25 cellular contexts compared by ENCODE assay signal in genomic region chr7:30313793-30314192, GRCh38.
"Had no signal": no experiment of that assay in that cellular context is flagged by ENCODE, and none has a peak within 500 bp of the region (broad histone marks: within the 10 kb centered on the region; RNA-seq: fewer than 3 reads in every experiment).

No MANE protein-coding gene starts in this region.

- DNase-seq: activated CD8-positive, alpha-beta memory T cell treated with anti-CD3 and anti-CD28 coated beads, Interleukin-2, amount 10 ng/mL, durations not matched to agents 7 days and 5 days; activated CD8-positive, alpha-beta T cell treated with anti-CD3 and anti-CD28 coated beads, Interleukin-2, amount 10 ng/mL, durations not matched to agents 7 days and 5 days; activated naive CD8-positive, alpha-beta T cell treated with anti-CD3 and anti-CD28 coated beads, Interleukin-2, amount 50 U/mL, for 24 hours; activated T-cell treated with anti-CD3 and anti-CD28 coated beads, Interleukin-2, amount 50 U/mL, for 48 hours; amygdala; central memory CD4-positive, alpha-beta T cell; effector CD4-positive, alpha-beta T cell; esophagus squamous epithelium; foreskin melanocyte; heart right ventricle; stimulated activated naive CD8-positive, alpha-beta T cell treated with anti-CD3 and anti-CD28 coated beads, Interleukin-15, amount 100 ng/mL, for 72 hours; substantia nigra; SW 1271; T1000; thyroid gland; upper lobe of right lung had no signal

- H3K9me3 ChIP-seq: breast epithelium, esophagus squamous epithelium, heart right ventricle, right atrium auricular region, thyroid gland, upper lobe of right lung had no signal

- H2AFZ ChIP-seq: parathyroid adenoma had no signal

- H3K4me1 ChIP-seq: breast epithelium, right atrium auricular region, upper lobe of right lung had no signal

- H3K4me3 Mint-ChIP-seq: activated CD8-positive, alpha-beta memory T cell treated with anti-CD3 and anti-CD28 coated beads, Interleukin-2, amount 10 ng/mL, durations not matched to agents 7 days and 5 days; activated CD8-positive, alpha-beta T cell treated with anti-CD3 and anti-CD28 coated beads, Interleukin-2, amount 10 ng/mL, durations not matched to agents 7 days and 5 days; activated naive CD4-positive, alpha-beta T cell treated with anti-CD3 and anti-CD28 coated beads, Interleukin-2, amount 50 U/mL, for 24 hours; activated naive CD8-positive, alpha-beta T cell treated with anti-CD3 and anti-CD28 coated beads, Interleukin-2, amount 50 U/mL, for 24 hours; dendritic cell treated with granulocyte-macrophage colony-stimulating factor and Interleukin-4, amounts not matched to agents 40 ng/mL and 50 ng/mL, for 4 days; stimulated activated naive CD8-positive, alpha-beta T cell treated with anti-CD3 and anti-CD28 coated beads, Interleukin-15, amount 100 ng/mL, for 72 hours; T-helper 1 cell treated with Interleukin-12 subunit alpha and Interleukin-12 subunit beta and Interleukin-4 antibody, amounts not matched to agents 30 μg/mL and 1 μg/mL, for 36 hours had no signal

- ATAC-seq: activated CD8-positive, alpha-beta memory T cell treated with anti-CD3 and anti-CD28 coated beads, Interleukin-2, amount 10 ng/mL, durations not matched to agents 7 days and 5 days; activated CD8-positive, alpha-beta T cell treated with anti-CD3 and anti-CD28 coated beads, Interleukin-2, amount 10 ng/mL, durations not matched to agents 7 days and 5 days; activated naive CD8-positive, alpha-beta T cell treated with anti-CD3 and anti-CD28 coated beads, Interleukin-2, amount 50 U/mL, for 24 hours; heart right ventricle; stimulated activated naive CD8-positive, alpha-beta T cell treated with anti-CD3 and anti-CD28 coated beads, Interleukin-15, amount 100 ng/mL, for 72 hours; upper lobe of right lung had no signal

- H3K9ac ChIP-seq: parathyroid adenoma had no signal

- H3K27ac ChIP-seq: breast epithelium, epithelial cell of prostate, esophagus squamous epithelium, heart right ventricle, parathyroid adenoma, right atrium auricular region, thyroid gland, upper lobe of right lung had no signal

- H3K27me3 Mint-ChIP-seq: activated CD8-positive, alpha-beta memory T cell treated with anti-CD3 and anti-CD28 coated beads, Interleukin-2, amount 10 ng/mL, durations not matched to agents 7 days and 5 days; activated naive CD4-positive, alpha-beta T cell treated with anti-CD3 and anti-CD28 coated beads, Interleukin-2, amount 50 U/mL, for 24 hours; activated naive CD8-positive, alpha-beta T cell treated with anti-CD3 and anti-CD28 coated beads, Interleukin-2, amount 50 U/mL, for 24 hours; dendritic cell treated with granulocyte-macrophage colony-stimulating factor and Interleukin-4, amounts not matched to agents 40 ng/mL and 50 ng/mL, for 4 days; stimulated activated naive CD8-positive, alpha-beta T cell treated with anti-CD3 and anti-CD28 coated beads, Interleukin-15, amount 100 ng/mL, for 72 hours had no signal

- H3K4me3 ChIP-seq: breast epithelium, esophagus squamous epithelium, heart right ventricle, lung, right atrium auricular region, thyroid gland, upper lobe of right lung had no signal

- H3K36me3 ChIP-seq: breast epithelium, esophagus squamous epithelium, heart right ventricle, right atrium auricular region, thyroid gland, upper lobe of right lung had no signal

- H3K9me3 Mint-ChIP-seq: activated naive CD4-positive, alpha-beta T cell treated with anti-CD3 and anti-CD28 coated beads, Interleukin-2, amount 50 U/mL, for 24 hours; activated naive CD8-positive, alpha-beta T cell treated with anti-CD3 and anti-CD28 coated beads, Interleukin-2, amount 50 U/mL, for 24 hours; activated T-helper 2 cell treated with anti-CD3 and anti-CD28 coated beads, Interferon-gamma antibody, Interleukin-2, Interleukin-4, amounts not matched to agents 10 μg/mL and 5 μg/mL and 100 μg/mL, durations not matched to agents 14 hours and 24 hours and 36 hours; dendritic cell treated with granulocyte-macrophage colony-stimulating factor and Interleukin-4, amounts not matched to agents 40 ng/mL and 50 ng/mL, for 4 days; stimulated activated naive CD8-positive, alpha-beta T cell treated with anti-CD3 and anti-CD28 coated beads, Interleukin-15, amount 100 ng/mL, for 72 hours; T-helper 1 cell treated with Interleukin-12 subunit alpha and Interleukin-12 subunit beta and Interleukin-4 antibody, amounts not matched to agents 30 μg/mL and 1 μg/mL, for 36 hours had no signal

- H3K27me3 ChIP-seq: breast epithelium, esophagus squamous epithelium, heart right ventricle, right atrium auricular region, thyroid gland, upper lobe of right lung had no signal

- H3K27ac Mint-ChIP-seq: activated CD8-positive, alpha-beta memory T cell treated with anti-CD3 and anti-CD28 coated beads, Interleukin-2, amount 10 ng/mL, durations not matched to agents 7 days and 5 days; activated CD8-positive, alpha-beta T cell treated with anti-CD3 and anti-CD28 coated beads, Interleukin-2, amount 10 ng/mL, durations not matched to agents 7 days and 5 days; activated naive CD4-positive, alpha-beta T cell treated with anti-CD3 and anti-CD28 coated beads, Interleukin-2, amount 50 U/mL, for 24 hours; activated naive CD8-positive, alpha-beta T cell treated with anti-CD3 and anti-CD28 coated beads, Interleukin-2, amount 50 U/mL, for 24 hours; activated T-helper 2 cell treated with anti-CD3 and anti-CD28 coated beads, Interferon-gamma antibody, Interleukin-2, Interleukin-4, amounts not matched to agents 10 μg/mL and 5 μg/mL and 100 μg/mL, durations not matched to agents 14 hours and 24 hours and 36 hours; dendritic cell treated with granulocyte-macrophage colony-stimulating factor and Interleukin-4, amounts not matched to agents 40 ng/mL and 50 ng/mL, for 4 days; stimulated activated naive CD8-positive, alpha-beta T cell treated with anti-CD3 and anti-CD28 coated beads, Interleukin-15, amount 100 ng/mL, for 72 hours; T-helper 1 cell treated with Interleukin-12 subunit alpha and Interleukin-12 subunit beta and Interleukin-4 antibody, amounts not matched to agents 30 μg/mL and 1 μg/mL, for 36 hours had no signal
